In genomic region chr12:98974767-98975381, GRCh38 we compare ENCODE assay signal across 40 cellular contexts.
"Had no signal": no experiment of that assay in that cellular context is flagged by ENCODE, and none has a peak within 500 bp of the region (broad histone marks: within the 10 kb centered on the region; RNA-seq: fewer than 3 reads in every experiment).

No MANE protein-coding gene starts in this region.

- H3K4me3 ChIP-seq: adrenal gland, ascending aorta, body of pancreas, breast epithelium, cardiac muscle cell had no signal

- H3K4me1 ChIP-seq: adrenal gland, ascending aorta, breast epithelium had no signal

- H3K27ac ChIP-seq: adrenal gland, ascending aorta, body of pancreas, brain microvascular endothelial cell, breast epithelium, cardiac muscle cell had no signal

- H3K36me3 ChIP-seq: adrenal gland, ascending aorta, brain microvascular endothelial cell, breast epithelium, cardiac muscle cell had no signal

- H3K4me1 Mint-ChIP-seq: activated naive CD4-positive, alpha-beta T cell treated with anti-CD3 and anti-CD28 coated beads, Interleukin-2, amount 10 ng/mL, durations not matched to agents 7 days and 5 days; activated naive CD4-positive, alpha-beta T cell treated with anti-CD3 and anti-CD28 coated beads, Interleukin-2, amount 50 U/mL, for 24 hours; activated naive CD8-positive, alpha-beta T cell treated with anti-CD3 and anti-CD28 coated beads for 36 hours; activated naive CD8-positive, alpha-beta T cell treated with anti-CD3 and anti-CD28 coated beads, Interleukin-2, amount 10 ng/mL, durations not matched to agents 7 days and 5 days; activated naive CD8-positive, alpha-beta T cell treated with anti-CD3 and anti-CD28 coated beads, Interleukin-2, amount 50 U/mL, for 24 hours; activated T-helper 17 cell treated with anti-CD3 and anti-CD28 coated beads, Interleukin-2, amount 50 U/mL, for 72 hours; central memory CD8-positive, alpha-beta T cell had no signal

- H3K36me3 Mint-ChIP-seq: activated naive CD4-positive, alpha-beta T cell treated with anti-CD3 and anti-CD28 coated beads, Interleukin-2, amount 10 ng/mL, durations not matched to agents 7 days and 5 days; activated naive CD4-positive, alpha-beta T cell treated with anti-CD3 and anti-CD28 coated beads, Interleukin-2, amount 50 U/mL, for 24 hours; activated naive CD4-positive, alpha-beta T cell treated with anti-CD3 and anti-CD28 coated beads, Interleukin-2, amount 50 U/mL, for 72 hours; activated naive CD8-positive, alpha-beta T cell; activated naive CD8-positive, alpha-beta T cell treated with anti-CD3 and anti-CD28 coated beads for 36 hours; activated naive CD8-positive, alpha-beta T cell treated with anti-CD3 and anti-CD28 coated beads, Interleukin-2, amount 10 ng/mL, durations not matched to agents 7 days and 5 days had no signal

- H3K27me3 Mint-ChIP-seq: activated naive CD4-positive, alpha-beta T cell treated with anti-CD3 and anti-CD28 coated beads, Interleukin-2, amount 10 ng/mL, durations not matched to agents 7 days and 5 days; activated naive CD8-positive, alpha-beta T cell; activated naive CD8-positive, alpha-beta T cell treated with anti-CD3 and anti-CD28 coated beads for 36 hours; activated naive CD8-positive, alpha-beta T cell treated with anti-CD3 and anti-CD28 coated beads, Interleukin-2, amount 10 ng/mL, durations not matched to agents 7 days and 5 days; activated naive CD8-positive, alpha-beta T cell treated with anti-CD3 and anti-CD28 coated beads, Interleukin-2, amount 50 U/mL, for 24 hours; activated T-cell treated with anti-CD3 and anti-CD28 coated beads, Interleukin-2, amount 50 U/mL, for 24 hours; activated T-helper 17 cell treated with anti-CD3 and anti-CD28 coated beads, Interleukin-2, amount 50 U/mL, for 72 hours; brain; central memory CD8-positive, alpha-beta T cell had no signal

- H3K27ac Mint-ChIP-seq: activated naive CD4-positive, alpha-beta T cell treated with anti-CD3 and anti-CD28 coated beads for 36 hours; activated naive CD4-positive, alpha-beta T cell treated with anti-CD3 and anti-CD28 coated beads, Interleukin-2, amount 10 ng/mL, durations not matched to agents 7 days and 5 days; activated naive CD4-positive, alpha-beta T cell treated with anti-CD3 and anti-CD28 coated beads, Interleukin-2, amount 50 U/mL, for 24 hours; activated naive CD4-positive, alpha-beta T cell treated with anti-CD3 and anti-CD28 coated beads, Interleukin-2, amount 50 U/mL, for 72 hours; activated naive CD8-positive, alpha-beta T cell; activated naive CD8-positive, alpha-beta T cell treated with anti-CD3 and anti-CD28 coated beads for 36 hours; activated naive CD8-positive, alpha-beta T cell treated with anti-CD3 and anti-CD28 coated beads, Interleukin-2, amount 10 ng/mL, durations not matched to agents 7 days and 5 days; activated naive CD8-positive, alpha-beta T cell treated with anti-CD3 and anti-CD28 coated beads, Interleukin-2, amount 50 U/mL, for 24 hours; activated T-cell treated with anti-CD3 and anti-CD28 coated beads, Interleukin-2, amount 50 U/mL, for 24 hours; activated T-cell treated with anti-CD3 and anti-CD28 coated beads, Interleukin-2, amount 50 U/mL, for 72 hours; activated T-helper 1 cell treated with anti-CD3 and anti-CD28 coated beads, Interleukin-12 subunit alpha, Interleukin-12 subunit beta, Interleukin-2, Interleukin-4 antibody, amounts not matched to agents 30 ng/mL and 10 ng/mL and 1 ng/mL, durations not matched to agents 14 hours and 24 hours and 36 hours; activated T-helper 17 cell treated with anti-CD3 and anti-CD28 coated beads, Interleukin-2, amount 50 U/mL, for 72 hours; activated T-helper 2 cell treated with anti-CD3 and anti-CD28 coated beads, Interferon-gamma antibody, Interleukin-2, Interleukin-4, amounts not matched to agents 10 μg/mL and 5 μg/mL and 100 μg/mL, durations not matched to agents 14 hours and 24 hours and 36 hours; brain had no signal

- H3K27me3 ChIP-seq: adrenal gland, ascending aorta, body of pancreas, brain microvascular endothelial cell, breast epithelium had no signal

- H3K9me3 Mint-ChIP-seq: activated naive CD4-positive, alpha-beta T cell treated with anti-CD3 and anti-CD28 coated beads, Interleukin-2, amount 10 ng/mL, durations not matched to agents 7 days and 5 days; activated naive CD4-positive, alpha-beta T cell treated with anti-CD3 and anti-CD28 coated beads, Interleukin-2, amount 50 U/mL, for 24 hours; activated naive CD4-positive, alpha-beta T cell treated with anti-CD3 and anti-CD28 coated beads, Interleukin-2, amount 50 U/mL, for 72 hours; activated naive CD8-positive, alpha-beta T cell treated with anti-CD3 and anti-CD28 coated beads for 36 hours; activated naive CD8-positive, alpha-beta T cell treated with anti-CD3 and anti-CD28 coated beads, Interleukin-2, amount 10 ng/mL, durations not matched to agents 7 days and 5 days; activated T-cell treated with anti-CD3 and anti-CD28 coated beads, Interleukin-2, amount 50 U/mL, for 24 hours; activated T-cell treated with anti-CD3 and anti-CD28 coated beads, Interleukin-2, amount 50 U/mL, for 4 hours; activated T-cell treated with anti-CD3 and anti-CD28 coated beads, Interleukin-2, amount 50 U/mL, for 72 hours; activated T-helper 1 cell treated with anti-CD3 and anti-CD28 coated beads, Interleukin-12 subunit alpha, Interleukin-12 subunit beta, Interleukin-2, Interleukin-4 antibody, amounts not matched to agents 30 ng/mL and 10 ng/mL and 1 ng/mL, durations not matched to agents 14 hours and 24 hours and 36 hours; activated T-helper 17 cell treated with anti-CD3 and anti-CD28 coated beads, Interleukin-2, amount 50 U/mL, for 72 hours; activated T-helper 2 cell treated with anti-CD3 and anti-CD28 coated beads, Interferon-gamma antibody, Interleukin-2, Interleukin-4, amounts not matched to agents 10 μg/mL and 5 μg/mL and 100 μg/mL, durations not matched to agents 14 hours and 24 hours and 36 hours had no signal

- H3K9me3 ChIP-seq: adrenal gland, ascending aorta, body of pancreas, breast epithelium had no signal

- DNase-seq: activated effector memory CD4-positive, alpha-beta T cell treated with anti-CD3 and anti-CD28 coated beads, Interleukin-2, amount 50 U/mL, for 16 hours; activated effector memory CD4-positive, alpha-beta T cell treated with Interleukin-2 at 50 U/mL for 16 hours; activated gamma-delta T cell; activated gamma-delta T cell treated with Interleukin-2 at 50 U/mL for 16 hours; activated naive CD4-positive, alpha-beta T cell; activated naive CD4-positive, alpha-beta T cell treated with anti-CD3 and anti-CD28 coated beads for 36 hours; activated naive CD4-positive, alpha-beta T cell treated with anti-CD3 and anti-CD28 coated beads, Interleukin-2, amount 10 ng/mL, durations not matched to agents 7 days and 5 days; activated naive CD4-positive, alpha-beta T cell treated with anti-CD3 and anti-CD28 coated beads, Interleukin-2, amount 50 U/mL, for 16 hours; activated naive CD4-positive, alpha-beta T cell treated with Interleukin-2 at 50 U/mL for 16 hours; activated naive CD8-positive, alpha-beta T cell treated with anti-CD3 and anti-CD28 coated beads for 36 hours; activated naive CD8-positive, alpha-beta T cell treated with anti-CD3 and anti-CD28 coated beads, Interleukin-2, amount 10 ng/mL, durations not matched to agents 7 days and 5 days; activated naive CD8-positive, alpha-beta T cell treated with anti-CD3 and anti-CD28 coated beads, Interleukin-2, amount 50 U/mL, for 24 hours; activated T-cell treated with anti-CD3 and anti-CD28 coated beads, Interleukin-2, amount 50 U/mL, for 1 hour; activated T-cell treated with anti-CD3 and anti-CD28 coated beads, Interleukin-2, amount 50 U/mL, for 24 hours; activated T-cell treated with anti-CD3 and anti-CD28 coated beads, Interleukin-2, amount 50 U/mL, for 4 hours; activated T-cell treated with anti-CD3 and anti-CD28 coated beads, Interleukin-2, amount 50 U/mL, for 48 hours; activated T-cell treated with anti-CD3 and anti-CD28 coated beads, Interleukin-2, amount 50 U/mL, for 72 hours; adrenal gland; amniotic stem cell; amygdala; anterior cingulate cortex; aorta; body of pancreas; brain microvascular endothelial cell; caudate nucleus; central memory CD4-positive, alpha-beta T cell; cerebellar nuclear complex had no signal

- FAIRE-seq: astrocyte, bronchial epithelial cell had no signal

- H3K4me3 Mint-ChIP-seq: activated naive CD4-positive, alpha-beta T cell treated with anti-CD3 and anti-CD28 coated beads for 36 hours; activated naive CD4-positive, alpha-beta T cell treated with anti-CD3 and anti-CD28 coated beads, Interleukin-2, amount 10 ng/mL, durations not matched to agents 7 days and 5 days; activated naive CD4-positive, alpha-beta T cell treated with anti-CD3 and anti-CD28 coated beads, Interleukin-2, amount 50 U/mL, for 24 hours; activated naive CD8-positive, alpha-beta T cell; activated naive CD8-positive, alpha-beta T cell treated with anti-CD3 and anti-CD28 coated beads for 36 hours; activated naive CD8-positive, alpha-beta T cell treated with anti-CD3 and anti-CD28 coated beads, Interleukin-2, amount 10 ng/mL, durations not matched to agents 7 days and 5 days; activated naive CD8-positive, alpha-beta T cell treated with anti-CD3 and anti-CD28 coated beads, Interleukin-2, amount 50 U/mL, for 24 hours; activated T-cell treated with anti-CD3 and anti-CD28 coated beads, Interleukin-2, amount 50 U/mL, for 24 hours; activated T-cell treated with anti-CD3 and anti-CD28 coated beads, Interleukin-2, amount 50 U/mL, for 4 hours; activated T-cell treated with anti-CD3 and anti-CD28 coated beads, Interleukin-2, amount 50 U/mL, for 72 hours; activated T-helper 1 cell treated with anti-CD3 and anti-CD28 coated beads, Interleukin-12 subunit alpha, Interleukin-12 subunit beta, Interleukin-2, Interleukin-4 antibody, amounts not matched to agents 30 ng/mL and 10 ng/mL and 1 ng/mL, durations not matched to agents 14 hours and 24 hours and 36 hours; activated T-helper 17 cell treated with anti-CD3 and anti-CD28 coated beads, Interleukin-2, amount 50 U/mL, for 72 hours; brain; central memory CD8-positive, alpha-beta T cell had no signal

- ATAC-seq: activated naive CD4-positive, alpha-beta T cell treated with anti-CD3 and anti-CD28 coated beads, Interleukin-2, amount 50 U/mL, for 72 hours; activated naive CD8-positive, alpha-beta T cell treated with anti-CD3 and anti-CD28 coated beads, Interleukin-2, amount 50 U/mL, for 24 hours; activated T-cell treated with anti-CD3 and anti-CD28 coated beads, Interleukin-2, amount 50 U/mL, for 4 hours; activated T-cell treated with anti-CD3 and anti-CD28 coated beads, Interleukin-2, amount 50 U/mL, for 72 hours; activated T-helper 17 cell treated with anti-CD3 and anti-CD28 coated beads, Interleukin-2, amount 50 U/mL, for 72 hours; body of pancreas had no signal
